Comparison of ENCODE assay signal across 11 cellular contexts in the genomic region with DNA sequence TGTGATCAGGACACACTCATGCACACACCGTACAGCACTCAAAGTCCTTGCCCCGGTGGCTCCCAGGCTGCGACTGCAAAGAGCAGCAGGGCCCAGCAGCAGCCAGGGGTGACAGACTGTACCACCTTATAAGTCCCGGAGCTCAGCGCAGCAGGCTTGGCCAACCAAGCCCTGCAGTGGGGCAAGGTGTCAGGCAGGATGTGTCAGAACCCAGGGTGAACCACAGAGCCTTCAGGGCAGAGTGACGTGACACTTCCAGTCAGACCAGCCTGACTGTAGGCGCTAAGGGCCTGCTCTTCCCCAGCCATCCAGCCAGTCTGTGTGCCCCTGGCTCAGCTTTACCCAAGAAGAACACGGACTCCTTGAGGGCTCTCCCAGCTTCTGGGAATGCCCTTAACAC.
DNase-seq lines count a peak whose midpoint lies in the region; ATAC-seq and TF ChIP-seq lines count a peak whose summit lies in the region.
"Had no signal": no experiment of that assay in that cellular context is flagged by ENCODE, and none has a peak within 500 bp of the region (broad histone marks: within the 10 kb centered on the region; RNA-seq: fewer than 3 reads in every experiment).

No MANE protein-coding gene starts in this region.

- no peak for TF ChIP-seq RAD21 in SK-N-SH (IDR thresholded peaks at IDR 0.05; ENCODE audit: low read length)

- no peaks in the 10 kb centered on the region for H3K4me1 Mint-ChIP-seq in memory B cell

- no peak for TF ChIP-seq POLR2A in heart left ventricle (IDR thresholded peaks at IDR 0.05)

- no peak overlapping the region for H3K4me3 Mint-ChIP-seq in memory B cell

- TF ChIP-seq CTCF in heart left ventricle (IDR thresholded peaks at IDR 0.05) (no peak), SK-N-SH (IDR thresholded peaks at IDR 0.05) (no peak)

- POLR2A ChIA-PET in SK-N-SH (lab: Yijun Ruan, JAX) = no interaction called here

- H3K27ac ChIP-seq in heart left ventricle = no peak overlapping the region
- H3K27ac ChIP-seq in SK-N-SH (ENCODE audit: low read depth in 2 of 2, low read length in 1 of 2) = no peak overlapping the region
- H3K27ac ChIP-seq: dorsolateral prefrontal cortex had no signal

- no peaks in the 10 kb centered on the region for H3K79me2 ChIP-seq in SK-N-SH (ENCODE audit: insufficient read depth)

- H3K4me1 ChIP-seq in heart left ventricle (no peaks in the 10 kb centered on the region), SK-N-SH (ENCODE audit: control insufficient read depth in 1 of 2, insufficient read depth in 2 of 2, low read depth in 1 of 2, low read length in 1 of 2) (no peaks in the 10 kb centered on the region)

- no peak overlapping the region for H3K4me2 ChIP-seq in SK-N-SH

- no peaks in the 10 kb centered on the region for H3K9me2 ChIP-seq in SK-N-SH

- TF ChIP-seq EP300 in SK-N-SH (IDR thresholded peaks at IDR 0.05; ENCODE audit: borderline replicate concordance in 1 of 2, low read depth in 1 of 2, low read length in 1 of 2) = no peak

- ATAC-seq in heart left ventricle (peak in 3 of 4 donors; percentile 78 to 84 (median 78)), Right ventricle myocardium superior (ENCODE audit: poor library complexity) (no peak), memory B cell (ENCODE audit: low read depth) (peak; percentile 31)

- WGBS in heart left ventricle, 4 donors = 86 to 100% (median 89%) methylated on average over 3 to 8 of the region's 8 CpGs
- WGBS in SK-N-SH (ENCODE audit: low lambda C conversion rate) = 100% methylated on average over 2 of the region's 8 CpGs

- H3K9me3 Mint-ChIP-seq in memory B cell = no peaks in the 10 kb centered on the region

- no peaks in the 10 kb centered on the region for H3F3A ChIP-seq in SK-N-SH (replicated peaks; ENCODE audit: insufficient read depth)

- intact Hi-C loops in heart left ventricle (cut with DNase I) = no loop called here
- intact Hi-C loops in Right ventricle myocardium superior (cut with DNase I) = no loop called here

- H4K20me1 ChIP-seq in SK-N-SH (ENCODE audit: insufficient read depth) = no peaks in the 10 kb centered on the region

- H3K27ac Mint-ChIP-seq in memory B cell = no peak overlapping the region

- H3K4me3 ChIP-seq in heart left ventricle = no peak overlapping the region
- no peak overlapping the region for H3K4me3 ChIP-seq in SK-N-SH (ENCODE audit: low read depth in 2 of 2, low read length in 1 of 2)
- H3K4me3 ChIP-seq: dorsolateral prefrontal cortex had no signal

- H3K27me3 ChIP-seq in heart left ventricle (no peaks in the 10 kb centered on the region), SK-N-SH (ENCODE audit: insufficient read depth) (no peaks in the 10 kb centered on the region)

- no peaks in the 10 kb centered on the region for H3K36me3 Mint-ChIP-seq in memory B cell

- H3K9me3 ChIP-seq in heart left ventricle (no peaks in the 10 kb centered on the region), SK-N-SH (no peaks in the 10 kb centered on the region)

- peaks cover 13% of the 10 kb centered on the region for H3K27me3 Mint-ChIP-seq in memory B cell

- H3K9ac ChIP-seq in SK-N-SH = no peak overlapping the region

- H2AFZ ChIP-seq in SK-N-SH (ENCODE audit: low read depth) = no peak overlapping the region

- peak in 1 of 5 donors; percentile 46 for DNase-seq in heart left ventricle
- no peak for DNase-seq in Right ventricle myocardium superior
- DNase-seq in activated CD8-positive, alpha-beta memory T cell treated with anti-CD3 and anti-CD28 coated beads, Interleukin-2, amount 50 U/mL, for 48 hours = peak; percentile 55
- no peak for DNase-seq in memory B cell (ENCODE audit: low spot score in 2 of 2)
- peak; percentile 58 for DNase-seq in ureter (ENCODE audit: low spot score)
- DNase-seq in OCI-M1 (lab: John Stamatoyannopoulos, UW) = no peak
- no peak for DNase-seq in stimulated activated CD4-positive, alpha-beta T cell treated with anti-CD3 and anti-CD28 coated beads, Interleukin-4, amount 100 ng/mL, for 24 hours
- DNase-seq in SK-N-SH = no peak
- DNase-seq: activated naive CD4-positive, alpha-beta T cell treated with Interleukin-2 at 50 U/mL for 16 hours; dorsolateral prefrontal cortex; NCI-H524 treated with DMSO at 0.1 percent for 48 hours had no signal

- CTCF ChIA-PET in SK-N-SH (lab: Yijun Ruan, JAX) = interaction anchor here (1.6 kb wide), 1 partner anchor 188 kb away, joined by 4 read pairs; no protein-coding TSS in a partner anchor

- H3K36me3 ChIP-seq in heart left ventricle (no peaks in the 10 kb centered on the region), SK-N-SH (replicated peaks in 1 of 2; ENCODE audit: control insufficient read depth in 1 of 2, insufficient read depth in 2 of 2, low read length in 1 of 2) (no peaks in the 10 kb centered on the region)

TF ChIP-seq in SK-N-SH, 30 proteins besides CTCF, POLR2A, EP300 and RAD21:
- TF ChIP-seq SMC3 (IDR thresholded peaks at IDR 0.05; ENCODE audit: low read depth, low read length) (no peak), GABPA (IDR thresholded peaks at IDR 0.05; ENCODE audit: low read depth) (no peak)
TF ChIP-seq in SK-N-SH: peak in this region for 0.

Comparison
In these comparisons a context has a peak if more than half of its experiments do, and no peak if none do; other contexts are left out.
1. DNase-seq: peak in activated CD8-positive, alpha-beta memory T cell treated with anti-CD3 and anti-CD28 coated beads, Interleukin-2, amount 50 U/mL, for 48 hours (single experiment) and ureter (single experiment); none in Right ventricle myocardium superior (single experiment), memory B cell (0 of 2), OCI-M1 (single experiment), stimulated activated CD4-positive, alpha-beta T cell treated with anti-CD3 and anti-CD28 coated beads, Interleukin-4, amount 100 ng/mL, for 24 hours (single experiment) and SK-N-SH (single experiment).